Comparison of ENCODE assay signal across 1 cellular context in genomic region chr12:12725086-12725955, GRCh38.
TF ChIP-seq lines count a peak whose summit lies in the region.

No MANE protein-coding gene starts in this region.

TF ChIP-seq in SK-N-SH, 30 proteins besides CTCF, POLR2A, EP300 and RAD21 (continued from another document):
- TF ChIP-seq MXI1 (IDR thresholded peaks at IDR 0.05; ENCODE audit: low read depth, low read length): peak; percentile 35; the same call in 1 of the 2 replicates
- TF ChIP-seq TEAD4 (IDR thresholded peaks at IDR 0.05; ENCODE audit: borderline replicate concordance, insufficient read depth): peak; percentile 61; the same call in 1 of the 2 replicates
- TF ChIP-seq RXRA (IDR thresholded peaks at IDR 0.05; ENCODE audit: borderline replicate concordance, low read depth): peak; percentile 10; the same call in 1 of the 2 replicates
- peak; percentile 96 for TF ChIP-seq FOXM1 (IDR thresholded peaks at IDR 0.05; ENCODE audit: low read depth)
- no peak for TF ChIP-seq GATA2 (CRISPR knock-in tag; IDR thresholded peaks at IDR 0.05)
- peak; percentile 37; the same call in 1 of the 2 replicates for TF ChIP-seq RCOR1 (IDR thresholded peaks at IDR 0.05; ENCODE audit: low read length)
- TF ChIP-seq ELF1 (IDR thresholded peaks at IDR 0.05): 0 out of 2 replicates have a peak, but pooled peaks have one; percentile 13
- no peak for TF ChIP-seq JUND (IDR thresholded peaks at IDR 0.05)
- TF ChIP-seq YY1 (IDR thresholded peaks at IDR 0.05; ENCODE audit: low read depth): peak; percentile 51; the same call in 1 of the 2 replicates
- TF ChIP-seq IRF3 (IDR thresholded peaks at IDR 0.05; ENCODE audit: low read depth, low read length): peak; percentile 22; the same call in 1 of the 2 replicates
- no peak for TF ChIP-seq FOSL2 (IDR thresholded peaks at IDR 0.05; ENCODE audit: borderline replicate concordance, low read depth)
- TF ChIP-seq NFIC (IDR thresholded peaks at IDR 0.05; ENCODE audit: borderline replicate concordance): peak; percentile 16; the same call in 1 of the 2 replicates
- TF ChIP-seq TAF1 (IDR thresholded peaks at IDR 0.05; ENCODE audit: borderline replicate concordance, low read depth, low read length): peak; percentile 74
- TF ChIP-seq REST (IDR thresholded peaks at IDR 0.05; ENCODE audit: low read depth, low read length): peak; percentile 14; the same call in 1 of the 2 replicates
